Comparison of ENCODE assay signal across 15 cellular contexts in the genomic region with DNA sequence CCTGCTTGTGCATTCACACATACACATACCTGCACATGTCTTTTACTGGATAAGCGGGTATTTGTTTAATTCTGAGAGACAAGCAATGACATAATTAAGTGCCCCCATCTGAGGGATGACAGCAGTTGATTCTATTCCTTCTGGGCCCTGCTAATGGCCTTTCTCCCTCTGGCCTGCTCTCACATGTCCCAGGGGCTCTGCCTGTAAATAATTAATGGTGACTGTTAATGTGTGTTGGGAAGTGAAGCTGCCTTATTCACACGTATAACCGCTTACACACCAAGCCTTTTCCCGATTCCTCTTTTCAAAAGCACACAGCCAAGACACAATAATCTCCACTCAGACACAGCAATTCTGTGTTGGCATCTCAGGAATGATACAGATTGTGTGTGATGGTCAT. TPM values are rescaled to one million over a fixed set of nuclear protein-coding genes. Genes with fewer than 3 reads are reported as not detected.
DNase-seq lines count a peak whose midpoint lies in the region; ATAC-seq and TF ChIP-seq lines count a peak whose summit lies in the region.
"Had no signal": no experiment of that assay in that cellular context is flagged by ENCODE, and none has a peak within 500 bp of the region (broad histone marks: within the 10 kb centered on the region; RNA-seq: fewer than 3 reads in every experiment).

No MANE protein-coding gene starts in this region.

- H3K27ac Mint-ChIP-seq in activated B cell treated with CpG ODN at 0.5 μM for 24 hours (no peak overlapping the region), chondrocyte (ENCODE audit: unreplicated experiment) (no peak overlapping the region)
- no peak overlapping the region for H3K27ac Mint-ChIP-seq in natural killer cell treated with Interleukin-12 subunit alpha and Interleukin-12 subunit beta and Interleukin-15 and Interleukin-18, amount 100 ng/mL, for 72 hours
- H3K27ac Mint-ChIP-seq: GM23338 had no signal

- H3K36me3 Mint-ChIP-seq in activated B cell treated with CpG ODN at 0.5 μM for 24 hours (ENCODE audit: low read depth) (peaks cover 15% of the 10 kb centered on the region), chondrocyte (ENCODE audit: low read depth) (peaks cover 1% of the 10 kb centered on the region)
- H3K36me3 Mint-ChIP-seq in natural killer cell treated with Interleukin-12 subunit alpha and Interleukin-12 subunit beta and Interleukin-15 and Interleukin-18, amount 100 ng/mL, for 72 hours: no peaks in the 10 kb centered on the region

- CTCF ChIA-PET in activated B cell treated with CpG ODN at 0.5 μM for 24 hours (lab: Charles Lee): no interaction called here

- H3K27me3 Mint-ChIP-seq in activated B cell treated with CpG ODN at 0.5 μM for 24 hours (peaks cover 3% of the 10 kb centered on the region), chondrocyte (ENCODE audit: low read depth) (no peaks in the 10 kb centered on the region)
- peaks cover 18 to 39% of the 10 kb centered on the region in 2 donors for H3K27me3 Mint-ChIP-seq in natural killer cell treated with Interleukin-12 subunit alpha and Interleukin-12 subunit beta and Interleukin-15 and Interleukin-18, amount 100 ng/mL, for 72 hours

- H3K4me3 Mint-ChIP-seq in activated B cell treated with CpG ODN at 0.5 μM for 24 hours (no peak overlapping the region), chondrocyte (ENCODE audit: unreplicated experiment) (no peak overlapping the region)
- no peak overlapping the region for H3K4me3 Mint-ChIP-seq in natural killer cell treated with Interleukin-12 subunit alpha and Interleukin-12 subunit beta and Interleukin-15 and Interleukin-18, amount 100 ng/mL, for 72 hours
- H3K4me3 Mint-ChIP-seq: GM23338 had no signal

- TF ChIP-seq CTCF in activated B cell treated with CpG ODN at 0.5 μM for 24 hours (IDR thresholded peaks at IDR 0.05): no peak
- TF ChIP-seq CTCF in chondrocyte (IDR thresholded peaks at IDR 0.05): no peak

- POLR2A ChIA-PET in activated B cell treated with CpG ODN at 0.5 μM for 24 hours (lab: Charles Lee): interaction anchor here (1.0 kb wide), 1 partner anchor 25 kb away, joined by 4 read pairs; no protein-coding TSS in a partner anchor

- no peak for DNase-seq in activated B cell treated with CpG ODN at 0.5 μM for 24 hours
- DNase-seq in NCI-H2227 treated with DMSO at 0.1 percent for 48 hours (lab: John Stamatoyannopoulos, UW): no peak
- no peak for DNase-seq in Right ventricle myocardium inferior (ENCODE audit: missing footprints)
- DNase-seq in chondrocyte (ENCODE audit: low spot score): no peak
- DNase-seq in natural killer cell treated with Interleukin-12 subunit alpha and Interleukin-12 subunit beta and Interleukin-15 and Interleukin-18, amount 100 ng/mL, for 72 hours (ENCODE audit: low spot score): no peak
- DNase-seq: DMS53, head of caudate nucleus, Kasumi-1, left lung, NCI-H187 treated with DMSO at 0.1 percent for 48 hours, sigmoid colon had no signal

- intact Hi-C loops in activated B cell treated with CpG ODN at 0.5 μM for 24 hours (cut with micrococcal nuclease) (no loop called here), Right ventricle myocardium inferior (cut with DNase I) (no loop called here)

- ATAC-seq in GM18520 (IDR thresholded peaks at IDR 0.05; ENCODE audit: unreplicated experiment) (peak; percentile 60), GM21381 (IDR thresholded peaks at IDR 0.05; ENCODE audit: unreplicated experiment) (peak; percentile 88), HG03066 (IDR thresholded peaks at IDR 0.05; ENCODE audit: low read depth, unreplicated experiment) (peak; percentile 88), activated B cell treated with CpG ODN at 0.5 μM for 24 hours (ENCODE audit: low read depth) (peak; percentile 45), Right ventricle myocardium inferior (no peak)
- no peak for ATAC-seq in natural killer cell treated with Interleukin-12 subunit alpha and Interleukin-12 subunit beta and Interleukin-15 and Interleukin-18, amount 100 ng/mL, for 72 hours
- ATAC-seq: GM23338, left lung had no signal

- peaks cover 14% of the 10 kb centered on the region for H3K4me1 Mint-ChIP-seq in activated B cell treated with CpG ODN at 0.5 μM for 24 hours
- H3K4me1 Mint-ChIP-seq in chondrocyte (ENCODE audit: low read depth): no peaks in the 10 kb centered on the region
- no peaks in the 10 kb centered on the region for H3K4me1 Mint-ChIP-seq in natural killer cell treated with Interleukin-12 subunit alpha and Interleukin-12 subunit beta and Interleukin-15 and Interleukin-18, amount 100 ng/mL, for 72 hours (ENCODE audit: low read depth in 2 of 2)

- no peaks in the 10 kb centered on the region for H3K9me3 Mint-ChIP-seq in activated B cell treated with CpG ODN at 0.5 μM for 24 hours
- peaks cover 7% of the 10 kb centered on the region for H3K9me3 Mint-ChIP-seq in chondrocyte (ENCODE audit: low read depth)
- no peaks in the 10 kb centered on the region for H3K9me3 Mint-ChIP-seq in natural killer cell treated with Interleukin-12 subunit alpha and Interleukin-12 subunit beta and Interleukin-15 and Interleukin-18, amount 100 ng/mL, for 72 hours
- H3K9me3 Mint-ChIP-seq: GM23338 had no signal

RNA-seq across cellular contexts. Expression of gene LRRK1, which starts 47.8 kb away (rescaled TPM):
- total RNA-seq in activated B cell treated with CpG ODN at 0.5 μM for 24 hours (35.9 and 43.5 TPM in 2 replicates), Right ventricle myocardium inferior (2.7 TPM), chondrocyte (6.0 to 11.3 TPM (median 10.1 TPM) in 3 replicates)
- total RNA-seq in natural killer cell treated with Interleukin-12 subunit alpha and Interleukin-12 subunit beta and Interleukin-15 and Interleukin-18, amount 100 ng/mL, for 72 hours: under 1 TPM; 0.17 to 0.70 TPM

Comparison
In these comparisons a context has a peak if more than half of its experiments do, and no peak if none do; other contexts are left out.
1. ATAC-seq: peak in GM18520 (single experiment), GM21381 (single experiment), HG03066 (single experiment) and activated B cell treated with CpG ODN at 0.5 μM for 24 hours (single experiment); none in Right ventricle myocardium inferior (single experiment) and natural killer cell treated with Interleukin-12 subunit alpha and Interleukin-12 subunit beta and Interleukin-15 and Interleukin-18, amount 100 ng/mL, for 72 hours (0 of 2).